ENCODE assay signal across 12 cellular contexts in genomic region chr2:37776487-37776886, GRCh38.
A peak's percentile ranks its signal among the peaks of the same experiment; 100 is the strongest.
DNase-seq lines count a peak whose midpoint lies in the region; ATAC-seq and TF ChIP-seq lines count a peak whose summit lies in the region.
"Had no signal": no experiment of that assay in that cellular context is flagged by ENCODE, and none has a peak within 500 bp of the region (broad histone marks: within the 10 kb centered on the region; RNA-seq: fewer than 3 reads in every experiment).

No MANE protein-coding gene starts in this region.

- H3K9me3 ChIP-seq in left ventricle myocardium inferior (replicated peaks), result no peaks in the 10 kb centered on the region
- no peaks in the 10 kb centered on the region for H3K9me3 ChIP-seq in mammary epithelial cell (replicated peaks; ENCODE audit: insufficient read depth, low read length)
- H3K9me3 ChIP-seq in tibial nerve, result no peaks in the 10 kb centered on the region

- H3K27me3 ChIP-seq in left ventricle myocardium inferior (ENCODE audit: low read depth) (no peaks in the 10 kb centered on the region), mammary epithelial cell (ENCODE audit: insufficient read depth, low read length) (no peaks in the 10 kb centered on the region), tibial nerve (no peaks in the 10 kb centered on the region)

- DNase-seq in left cardiac atrium (no peak), left ventricle myocardium inferior (no peak), mammary epithelial cell (peak; percentile 89), kidney tubule cell (ENCODE audit: low spot score) (peak; percentile 95), nephron progenitor cell (no peak), tibial nerve (ENCODE audit: low spot score in 2 of 2) (no peak), DMS 273 treated with DMSO at 0.1 percent for 48 hours (lab: John Stamatoyannopoulos, UW) (no peak)
- DNase-seq: activated T-cell treated with anti-CD3 and anti-CD28 coated beads, Interleukin-2, amount 50 U/mL, for 24 hours; naive B cell; NCI-H2171 had no signal

- H3K4me3 ChIP-seq in left ventricle myocardium inferior (no peak overlapping the region), mammary epithelial cell (replicated peaks in 1 of 3; ENCODE audit: insufficient read depth in 1 of 3, low read depth in 2 of 3, low read length in 3 of 3) (no peak overlapping the region), tibial nerve (no peak overlapping the region)

- H3K27me3 Mint-ChIP-seq in nephron progenitor cell (ENCODE audit: low read depth, poor library complexity), result peaks cover 12% of the 10 kb centered on the region
- H3K27me3 Mint-ChIP-seq: activated T-cell treated with anti-CD3 and anti-CD28 coated beads, Interleukin-2, amount 50 U/mL, for 24 hours; naive B cell had no signal

- in situ Hi-C loops in mammary epithelial cell (cut with MboI; ENCODE audit: low sequenced_read_pairs in 2 of 2), result no loop called here

- H3K36me3 Mint-ChIP-seq in nephron progenitor cell (ENCODE audit: low read depth), result no peaks in the 10 kb centered on the region
- H3K36me3 Mint-ChIP-seq: naive B cell had no signal

- no peaks in the 10 kb centered on the region for H3K79me2 ChIP-seq in mammary epithelial cell (ENCODE audit: insufficient read depth, low read length)

- WGBS in mammary epithelial cell (ENCODE audit: low coverage, missing lambda C conversion rate), result 0% methylated on average over 3 of the region's 3 CpGs
- WGBS in tibial nerve, 2 donors, result 33 to 60% methylated on average over 3 of the region's 3 CpGs

- no peak overlapping the region for H3K27ac Mint-ChIP-seq in nephron progenitor cell
- H3K27ac Mint-ChIP-seq: activated T-cell treated with anti-CD3 and anti-CD28 coated beads, Interleukin-2, amount 50 U/mL, for 24 hours had no signal

- intact Hi-C loops in left cardiac atrium (cut with DNase I) (no loop called here), left ventricle myocardium inferior (cut with micrococcal nuclease) (no loop called here), mammary epithelial cell (cut with micrococcal nuclease) (no loop called here)

- CTCF ChIA-PET in mammary epithelial cell (lab: Charles Lee; ENCODE audit: low non-redundant PET), result interaction anchor here (0.7 kb wide), 1 partner anchor 779 kb away, joined by 3 read pairs; no protein-coding TSS in a partner anchor

- H3K36me3 ChIP-seq in left ventricle myocardium inferior (no peaks in the 10 kb centered on the region), mammary epithelial cell (ENCODE audit: insufficient read depth, low read length) (no peaks in the 10 kb centered on the region), tibial nerve (no peaks in the 10 kb centered on the region)

- ATAC-seq in left cardiac atrium (peak; percentile 44), HG02642 (IDR thresholded peaks at IDR 0.05; ENCODE audit: poor library complexity, unreplicated experiment) (no peak)

- H4K20me1 ChIP-seq in mammary epithelial cell (ENCODE audit: insufficient read depth, low read length), result no peaks in the 10 kb centered on the region

- no peak overlapping the region for H3K27ac ChIP-seq in left ventricle myocardium inferior (replicated peaks)
- peak overlapping the region; percentile 72 for H3K27ac ChIP-seq in mammary epithelial cell (ENCODE audit: insufficient read depth, low read depth, low read length)
- peak overlapping the region in 1 of 4 donors; percentile 82 for H3K27ac ChIP-seq in tibial nerve
- H3K27ac ChIP-seq: 22Rv1 had no signal

- H3K4me3 Mint-ChIP-seq in nephron progenitor cell, result no peak overlapping the region
- H3K4me3 Mint-ChIP-seq: activated T-cell treated with anti-CD3 and anti-CD28 coated beads, Interleukin-2, amount 50 U/mL, for 24 hours; naive B cell had no signal

- no peak overlapping the region for H3K9ac ChIP-seq in mammary epithelial cell (ENCODE audit: insufficient read depth, low read length)

- no TSS peak for BruUV-seq in mammary epithelial cell (replicated peaks; lab: Mats Ljungman, UMichigan)

- dilution Hi-C loops in mammary epithelial cell (cut with HindIII; ENCODE audit: low sequenced_read_pairs), result no loop called here

- no peak for TF ChIP-seq POLR2A in tibial nerve (IDR thresholded peaks at IDR 0.05)

- H3K4me1 ChIP-seq in left ventricle myocardium inferior (peaks cover 22% of the 10 kb centered on the region), mammary epithelial cell (ENCODE audit: insufficient read depth, low read length) (peaks cover 65% of the 10 kb centered on the region), tibial nerve (peaks cover 0 to 43% (median 12%) of the 10 kb centered on the region in 4 donors)

- peak overlapping the region; percentile 14 for H2AFZ ChIP-seq in mammary epithelial cell (ENCODE audit: low read depth, low read length)

- TF ChIP-seq EP300 in tibial nerve (IDR thresholded peaks at IDR 0.05), result no peak

- TF ChIP-seq CTCF in left ventricle myocardium inferior (IDR thresholded peaks at IDR 0.05; ENCODE audit: borderline replicate concordance) (no peak), mammary epithelial cell (conservative IDR thresholded peaks at IDR 0.05 in 1 of 2, IDR thresholded peaks at IDR 0.05 in 1 of 2; ENCODE audit: extremely low read depth in 1 of 2, insufficient read depth in 1 of 2, low read depth in 1 of 2, low read length in 2 of 2) (no peak), nephron progenitor cell (IDR thresholded peaks at IDR 0.05) (no peak), tibial nerve (IDR thresholded peaks at IDR 0.05) (no peak)

- peak overlapping the region; percentile 65 for H3K4me2 ChIP-seq in mammary epithelial cell (ENCODE audit: insufficient read depth, low read depth, low read length)

- H3K4me1 Mint-ChIP-seq in nephron progenitor cell, result peaks cover 64% of the 10 kb centered on the region
- H3K4me1 Mint-ChIP-seq: naive B cell had no signal

- peaks cover 4% of the 10 kb centered on the region for H3K9me3 Mint-ChIP-seq in nephron progenitor cell
- H3K9me3 Mint-ChIP-seq: activated T-cell treated with anti-CD3 and anti-CD28 coated beads, Interleukin-2, amount 50 U/mL, for 24 hours had no signal

Comparison
In these comparisons a context has a peak if more than half of its experiments do, and no peak if none do; other contexts are left out.
1. DNase-seq: peak in mammary epithelial cell (single experiment) and kidney tubule cell (single experiment); none in left cardiac atrium (single experiment), left ventricle myocardium inferior (single experiment), nephron progenitor cell (single experiment), tibial nerve (0 of 2) and DMS 273 treated with DMSO at 0.1 percent for 48 hours (single experiment).